Comparison of ENCODE assay signal across 1 cellular context in the genomic region with DNA sequence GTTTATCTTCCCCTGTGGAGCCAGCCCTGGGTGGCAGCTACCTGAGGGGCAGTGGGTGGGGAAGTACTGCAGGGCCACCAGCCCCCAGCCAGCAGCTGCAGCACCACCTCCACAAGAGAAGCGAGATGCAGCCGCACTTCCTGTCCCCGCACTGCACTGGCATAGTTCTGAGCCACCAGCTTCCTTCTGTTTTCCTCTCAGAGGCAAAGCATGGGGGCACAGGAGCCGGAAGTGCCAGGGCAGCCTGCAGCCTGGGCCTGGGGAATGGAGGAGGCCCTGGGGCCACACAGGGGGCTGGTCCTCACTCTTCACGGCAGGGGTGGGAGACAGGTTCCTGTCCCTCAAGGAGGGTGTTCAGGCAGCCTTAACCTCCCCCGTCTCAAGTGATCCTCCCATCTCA.
TF ChIP-seq lines count a peak whose summit lies in the region.

No MANE protein-coding gene starts in this region.

TF ChIP-seq in HepG2, 621 proteins besides CTCF, POLR2A, EP300 and RAD21:
- TF ChIP-seq RFX5 (IDR thresholded peaks at IDR 0.05; ENCODE audit: low read depth, low read length) (no peak), AGO2 (optimal IDR thresholded peaks at IDR 0.05; ENCODE audit: low read depth, low read length) (peak; percentile 68), HNRNPH1 (optimal IDR thresholded peaks at IDR 0.05; ENCODE audit: low read depth, low read length) (no peak), ZFAT (CRISPR knock-in tag; conservative IDR thresholded peaks at IDR 0.05) (no peak), RBFOX2 (IDR thresholded peaks at IDR 0.05; ENCODE audit: low read depth, low read length) (0 out of 2 replicates have a peak, but pooled peaks have one; percentile 22)
